In genomic region chr21:36747815-36748381, GRCh38 we compare ENCODE assay signal across 8 cellular contexts. TPM values are rescaled to one million over a fixed set of nuclear protein-coding genes. Genes with fewer than 3 reads are reported as not detected.
DNase-seq lines count a peak whose midpoint lies in the region; ATAC-seq and TF ChIP-seq lines count a peak whose summit lies in the region.

No MANE protein-coding gene starts in this region.

- H2AFZ ChIP-seq in trophoblast cell (ENCODE audit: insufficient read depth, low read length, poor library complexity): peak overlapping the region; percentile 20

- H3K79me2 ChIP-seq in trophoblast cell (ENCODE audit: control insufficient read depth, insufficient read depth, low read length, poor library complexity): peaks cover 3% of the 10 kb centered on the region

- H3K36me3 ChIP-seq in trophoblast cell (ENCODE audit: control insufficient read depth in 1 of 2, insufficient read depth in 2 of 2, low read length in 2 of 2): no peaks in the 10 kb centered on the region

- peak overlapping the region; percentile 54 for H3K14ac ChIP-seq in trophoblast cell (ENCODE audit: low read length)

- no peak overlapping the region for H2AK5ac ChIP-seq in trophoblast cell (ENCODE audit: low read length)

- peak; percentile 32; the same call in 1 of the 2 replicates for TF ChIP-seq RAD21 in Ishikawa (IDR thresholded peaks at IDR 0.05; ENCODE audit: low read depth)

- no peak overlapping the region for H2BK5ac ChIP-seq in trophoblast cell (ENCODE audit: low read depth, low read length, poor library complexity)

- H3K4ac ChIP-seq in trophoblast cell (ENCODE audit: low read depth, low read length): no peak overlapping the region

- H3K79me1 ChIP-seq in trophoblast cell (ENCODE audit: low read length): no peaks in the 10 kb centered on the region

- H4K8ac ChIP-seq in trophoblast cell (ENCODE audit: low read depth, low read length): peak overlapping the region; percentile 67

- H4K91ac ChIP-seq in trophoblast cell (ENCODE audit: low read depth, low read length): peak overlapping the region; percentile 19

- no peak for TF ChIP-seq EP300 in Ishikawa (IDR thresholded peaks at IDR 0.05; ENCODE audit: borderline replicate concordance)

- no peak overlapping the region for H3K9ac ChIP-seq in trophoblast cell (ENCODE audit: low read length)

- no CpG with 5 or more reads among the region's 80 CpGs for WGBS in trophoblast cell (ENCODE audit: extremely low coverage, insufficient coverage, insufficient read length)

- H3K4me3 ChIP-seq in trophoblast cell (ENCODE audit: low read depth, low read length): peak overlapping the region; percentile 70

- ATAC-seq in Right ventricle myocardium superior (ENCODE audit: poor library complexity): peak; percentile 77
- ATAC-seq in HG03565 (IDR thresholded peaks at IDR 0.05; ENCODE audit: unreplicated experiment): no peak
- ATAC-seq in esophagus mucosa: no peak

- peaks cover 3% of the 10 kb centered on the region for H3K9me3 ChIP-seq in trophoblast cell (ENCODE audit: insufficient read depth, low read depth, low read length)

- no peak overlapping the region for H2BK12ac ChIP-seq in trophoblast cell (ENCODE audit: low read length)

- peaks cover 9 to 10% of the 10 kb centered on the region in 2 experiments for H3K4me1 ChIP-seq in trophoblast cell (ENCODE audit: control insufficient read depth in 1 of 2, insufficient read depth in 2 of 2, low read length in 2 of 2)

- H2BK120ac ChIP-seq in trophoblast cell (ENCODE audit: insufficient read depth, low read length, poor library complexity): peak overlapping the region; percentile 15

- DNase-seq in DMS 273 treated with DMSO at 0.1 percent for 48 hours (lab: John Stamatoyannopoulos, UW) (peak; percentile 15), Right ventricle myocardium superior (peak; percentile 61), trophoblast cell (peak; percentile 22 to 59), NCI-H2196 (lab: John Stamatoyannopoulos, UW; ENCODE audit: unreplicated experiment) (no peak)
- DNase-seq in activated T-cell treated with anti-CD3 and anti-CD28 coated beads, Interleukin-2, amount 50 U/mL, for 48 hours: peak; percentile 66 to 77

- no peak overlapping the region for H3K27ac ChIP-seq in trophoblast cell (ENCODE audit: low read depth, low read length)

- intact Hi-C loops in Right ventricle myocardium superior (cut with DNase I): loop anchor here (10.0 kb wide), 1 partner anchor 167 kb away; no protein-coding TSS in a partner anchor

- H3K27me3 ChIP-seq in trophoblast cell (ENCODE audit: insufficient read depth, low read length): peaks cover 12% of the 10 kb centered on the region

- no peak overlapping the region for H3K18ac ChIP-seq in trophoblast cell (ENCODE audit: low read length)

- H4K12ac ChIP-seq in trophoblast cell (ENCODE audit: low read depth, low read length): peak overlapping the region; percentile 59

- H3K4me2 ChIP-seq in trophoblast cell (ENCODE audit: low read length): peak overlapping the region; percentile 94

- no peak overlapping the region for H3K23ac ChIP-seq in trophoblast cell (ENCODE audit: low read length)

TF ChIP-seq in Ishikawa, 13 proteins besides CTCF, POLR2A, EP300 and RAD21:
- TF ChIP-seq, protein P1, sequence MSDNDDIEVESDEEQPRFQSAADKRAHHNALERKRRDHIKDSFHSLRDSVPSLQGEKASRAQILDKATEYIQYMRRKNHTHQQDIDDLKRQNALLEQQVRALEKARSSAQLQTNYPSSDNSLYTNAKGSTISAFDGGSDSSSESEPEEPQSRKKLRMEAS (IDR thresholded peaks at IDR 0.05): peak; percentile 44; the same call in 1 of the 2 replicates
- no peak for TF ChIP-seq ZBTB7A (IDR thresholded peaks at IDR 0.05; ENCODE audit: low read depth)
TF ChIP-seq in Ishikawa: peak in this region for 1.

RNA-seq across cellular contexts. Expression of gene SIM2, which starts 49.0 kb away (rescaled TPM):
- not detected for total RNA-seq in Right ventricle myocardium superior
- 0.68 and 0.78 TPM in 2 replicates for polyA plus RNA-seq in trophoblast cell (2013)
- total RNA-seq in esophagus mucosa: 18.3 TPM

Comparison
In these comparisons a context has a peak if more than half of its experiments do, and no peak if none do; other contexts are left out.
1. RNA of gene SIM2, which starts 49.0 kb away (total RNA-seq): 18.3 TPM in esophagus mucosa (single experiment); not detected in Right ventricle myocardium superior (single experiment); every median in the first group is over 10 times any median in the second.